Comparison of ENCODE assay signal across 9 cellular contexts in genomic region chr10:51960494-51960895, GRCh38.
DNase-seq lines count a peak whose midpoint lies in the region; ATAC-seq and TF ChIP-seq lines count a peak whose summit lies in the region.
"Had no signal": no experiment of that assay in that cellular context is flagged by ENCODE, and none has a peak within 500 bp of the region (broad histone marks: within the 10 kb centered on the region; RNA-seq: fewer than 3 reads in every experiment).

No MANE protein-coding gene starts in this region.

- DNase-seq in A172 (ENCODE audit: low spot score) (peak; percentile 13), GM10248 (ENCODE audit: extremely low spot score) (peak; percentile 16), Peyer's patch (no peak), fibroblast of peridontal ligament (ENCODE audit: extremely low read depth) (peak; percentile 92), neural progenitor cell (ENCODE audit: low spot score) (peak; percentile 67), posterior cingulate gyrus (no peak)
- DNase-seq in activated naive CD4-positive, alpha-beta T cell (lab: John Stamatoyannopoulos, UW) = no peak

- H4K20me1 ChIP-seq in neural progenitor cell (ENCODE audit: low read depth) = no peaks in the 10 kb centered on the region

- peak; percentile 51 for TF ChIP-seq CTCF in GM10248 (IDR thresholded peaks at IDR 0.05; ENCODE audit: control extremely low read depth, extremely low read depth, low read depth, missing control alignments)
- peak in 5 of 6 experiments; percentile 36 to 67 (median 57) for TF ChIP-seq CTCF in Peyer's patch (IDR thresholded peaks at IDR 0.05)
- TF ChIP-seq CTCF in neural progenitor cell (IDR thresholded peaks at IDR 0.05) = peak; percentile 77

- H3K27me3 ChIP-seq in Peyer's patch (no peaks in the 10 kb centered on the region), neural progenitor cell (no peaks in the 10 kb centered on the region)

- H3K4me1 ChIP-seq in Peyer's patch (peaks cover 0 to 8% (median 0%) of the 10 kb centered on the region in 4 donors), neural progenitor cell (peaks cover 42% of the 10 kb centered on the region)

- peaks cover 3% of the 10 kb centered on the region for H3K4me1 Mint-ChIP-seq in neural progenitor cell

- no peak for TF ChIP-seq POLR2A in Peyer's patch (IDR thresholded peaks at IDR 0.05)

- H3K4me3 ChIP-seq in Peyer's patch = no peak overlapping the region
- no peak overlapping the region for H3K4me3 ChIP-seq in neural progenitor cell

- intact Hi-C loops in posterior cingulate gyrus (cut with DNase I) = loop anchor here (2.0 kb wide), 1 partner anchor 572 kb away; no protein-coding TSS in a partner anchor

- peak; percentile 71 for ATAC-seq in HG03432 (IDR thresholded peaks at IDR 0.05; ENCODE audit: unreplicated experiment)

- H3K27ac Mint-ChIP-seq in neural progenitor cell = no peak overlapping the region
- H3K27ac Mint-ChIP-seq: dendritic cell treated with granulocyte-macrophage colony-stimulating factor and Interleukin-4, amounts not matched to agents 40 ng/mL and 50 ng/mL, for 4 days had no signal

- no peak overlapping the region for H3K4me3 Mint-ChIP-seq in neural progenitor cell
- H3K4me3 Mint-ChIP-seq: dendritic cell treated with granulocyte-macrophage colony-stimulating factor and Interleukin-4, amounts not matched to agents 40 ng/mL and 50 ng/mL, for 4 days had no signal

- H3F3A ChIP-seq in neural progenitor cell (ENCODE audit: low read depth) = peaks cover 10% of the 10 kb centered on the region

- CTCF ChIA-PET in GM10248 (lab: Yijun Ruan, JAX) = interaction anchor here (0.8 to 6.6 kb wide), 11 partner anchors 10 to 948 kb away, joined by 3 to 64 read pairs (median 3); no protein-coding TSS in a partner anchor

- no peaks in the 10 kb centered on the region for H3K9me3 Mint-ChIP-seq in neural progenitor cell
- H3K9me3 Mint-ChIP-seq: dendritic cell treated with granulocyte-macrophage colony-stimulating factor and Interleukin-4, amounts not matched to agents 40 ng/mL and 50 ng/mL, for 4 days had no signal

- no peaks in the 10 kb centered on the region for H3K36me3 ChIP-seq in Peyer's patch
- no peaks in the 10 kb centered on the region for H3K36me3 ChIP-seq in neural progenitor cell

- H3K79me2 ChIP-seq in neural progenitor cell (ENCODE audit: low read depth) = no peaks in the 10 kb centered on the region

- H3K27ac ChIP-seq in Peyer's patch (no peak overlapping the region), neural progenitor cell (no peak overlapping the region)

- H2AFZ ChIP-seq in neural progenitor cell (replicated peaks) = peak overlapping the region; percentile 98

- no peak overlapping the region for H3K9ac ChIP-seq in neural progenitor cell

- POLR2A ChIA-PET in GM10248 (lab: Yijun Ruan, JAX) = no interaction called here

- H3K27me3 Mint-ChIP-seq in neural progenitor cell (ENCODE audit: insufficient read depth, low read depth) = peaks cover 3% of the 10 kb centered on the region
- H3K27me3 Mint-ChIP-seq: dendritic cell treated with granulocyte-macrophage colony-stimulating factor and Interleukin-4, amounts not matched to agents 40 ng/mL and 50 ng/mL, for 4 days had no signal

- no peaks in the 10 kb centered on the region for H3K9me3 ChIP-seq in Peyer's patch
- H3K9me3 ChIP-seq in neural progenitor cell (ENCODE audit: low read depth) = no peaks in the 10 kb centered on the region

- no peaks in the 10 kb centered on the region for H3K36me3 Mint-ChIP-seq in neural progenitor cell

- peak overlapping the region; percentile 40 for H3K4me2 ChIP-seq in neural progenitor cell

Comparison
In these comparisons a context has a peak if more than half of its experiments do, and no peak if none do; other contexts are left out.
1. DNase-seq: peak in A172 (single experiment), GM10248 (single experiment), fibroblast of peridontal ligament (single experiment) and neural progenitor cell (single experiment); none in Peyer's patch (0 of 3), activated naive CD4-positive, alpha-beta T cell (0 of 4) and posterior cingulate gyrus (0 of 10).
2. Peak in every context shown above with its lines, with median percentiles within 50 percentile points of each other: CTCF ChIP-seq.